ENCODE assay signal across 1 cellular context in the genomic region with DNA sequence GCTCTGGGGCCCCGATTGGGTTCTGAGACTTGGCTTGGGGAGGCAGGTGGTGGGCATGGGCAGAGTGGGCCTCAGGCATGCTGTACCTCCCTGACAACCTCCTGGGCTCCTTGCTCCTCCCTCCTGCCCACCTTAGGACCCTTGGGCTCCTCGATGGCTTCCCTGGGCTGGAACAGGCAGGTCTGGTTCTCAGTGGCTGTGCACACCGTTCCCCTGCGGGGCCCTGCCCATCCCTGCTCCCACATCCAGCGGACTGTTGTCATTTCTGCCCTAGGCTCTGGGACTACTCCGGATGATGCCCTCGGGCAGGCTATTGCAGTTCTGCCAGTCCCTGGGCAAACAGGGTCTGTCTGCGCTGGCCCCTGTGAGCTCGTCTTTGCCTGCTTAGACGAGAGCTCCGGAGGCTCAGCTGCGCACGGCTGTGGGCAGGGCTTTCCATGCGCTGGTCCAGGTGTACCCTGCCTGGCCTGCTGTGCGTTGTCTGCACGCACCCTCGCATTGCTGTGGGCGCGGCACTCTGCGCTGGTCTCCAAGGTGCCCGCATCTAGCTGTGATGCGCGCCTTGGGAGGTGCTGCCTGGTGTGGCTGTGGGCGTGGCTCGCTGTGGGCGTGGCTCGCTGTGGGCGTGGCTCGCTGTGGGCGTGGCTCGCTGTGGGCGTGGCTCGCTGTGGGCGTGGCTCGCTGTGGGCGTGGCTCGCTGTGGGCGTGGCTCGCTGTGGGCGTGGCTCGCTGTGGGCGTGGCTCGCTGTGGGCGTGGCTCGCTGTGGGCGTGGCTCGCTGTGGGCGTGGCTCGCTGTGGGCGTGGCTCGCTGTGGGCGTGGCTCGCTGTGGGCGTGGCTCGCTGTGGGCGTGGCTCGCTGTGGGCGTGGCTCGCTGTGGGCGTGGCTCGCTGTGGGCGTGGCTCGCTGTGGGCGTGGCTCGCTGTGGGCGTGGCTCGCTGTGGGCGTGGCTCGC.
TF ChIP-seq lines count a peak whose summit lies in the region.

No MANE protein-coding gene starts in this region.

TF ChIP-seq in HCT116, 20 proteins besides CTCF, POLR2A, EP300 and RAD21:
- peak; percentile 92 for TF ChIP-seq SP1 (IDR thresholded peaks at IDR 0.05; ENCODE audit: low read depth)
